In genomic region chr3:186571644-186572013, GRCh38 we compare ENCODE assay signal across 1 cellular context.
TF ChIP-seq lines count a peak whose summit lies in the region.

No MANE protein-coding gene starts in this region.

TF ChIP-seq in GM23338, 12 proteins besides CTCF, POLR2A, EP300 and RAD21 (continued from another document):
- TF ChIP-seq REST (IDR thresholded peaks at IDR 0.05; ENCODE audit: unreplicated experiment) (no peak), ZNF462 (CRISPR knock-in tag; IDR thresholded peaks at IDR 0.05) (no peak), ETS1 (IDR thresholded peaks at IDR 0.05) (no peak), POLR2AphosphoS5 (IDR thresholded peaks at IDR 0.05; ENCODE audit: low read depth) (no peak)
